ENCODE assay signal across 8 cellular contexts in the genomic region with DNA sequence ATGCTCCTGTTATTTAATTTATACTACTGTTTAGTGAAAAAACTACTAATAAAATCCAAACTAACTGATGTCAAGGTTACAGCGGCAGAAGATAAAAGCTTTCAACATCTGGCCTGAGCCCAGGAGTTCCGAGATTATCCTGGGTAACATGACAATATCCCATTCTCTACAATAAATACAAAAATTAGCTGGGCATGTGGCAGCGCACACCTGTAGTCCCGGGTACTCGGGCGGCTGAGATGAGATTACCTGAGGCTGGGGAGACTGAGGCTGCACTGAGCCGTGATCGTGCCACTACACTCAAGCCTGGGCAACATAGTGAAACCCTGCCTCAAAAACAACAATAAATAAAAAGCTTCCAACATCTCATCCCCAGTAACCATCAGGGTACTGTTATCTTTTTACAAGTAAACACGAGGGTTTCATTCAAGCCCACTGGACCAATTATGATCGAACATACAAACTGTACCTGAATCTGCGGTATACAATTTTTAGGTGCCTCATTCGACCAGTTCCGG. TPM values are rescaled to one million over a fixed set of nuclear protein-coding genes. Genes with fewer than 3 reads are reported as not detected.
A peak's percentile ranks its signal among the peaks of the same experiment; 100 is the strongest.
DNase-seq lines count a peak whose midpoint lies in the region; TF ChIP-seq lines count a peak whose summit lies in the region.

No MANE protein-coding gene starts in this region.

- TF ChIP-seq POLR2A in lower leg skin (IDR thresholded peaks at IDR 0.05) (no peak), transverse colon (IDR thresholded peaks at IDR 0.05) (no peak)

- H3K27me3 ChIP-seq in ascending aorta (no peaks in the 10 kb centered on the region), transverse colon (no peaks in the 10 kb centered on the region)

- peaks cover 46 to 52% of the 10 kb centered on the region in 2 donors for H3K36me3 ChIP-seq in ascending aorta
- H3K36me3 ChIP-seq in transverse colon = peaks cover 0 to 41% (median 19%) of the 10 kb centered on the region in 4 donors

- no peaks in the 10 kb centered on the region for H3K27me3 Mint-ChIP-seq in activated T-cell treated with anti-CD3 and anti-CD28 coated beads, Interleukin-2, amount 50 U/mL, for 24 hours

- peaks cover 69% of the 10 kb centered on the region for H3K36me3 Mint-ChIP-seq in activated T-cell treated with anti-CD3 and anti-CD28 coated beads, Interleukin-2, amount 50 U/mL, for 24 hours (ENCODE audit: low read depth)

- peak overlapping the region; percentile 100 for H3K27ac Mint-ChIP-seq in activated T-cell treated with anti-CD3 and anti-CD28 coated beads, Interleukin-2, amount 50 U/mL, for 24 hours

- in situ Hi-C loops in transverse colon (cut with MboI; ENCODE audit: low pct_ligation_motif_present in 1 of 4, low pct_unique_long_range_greater_than_20kb in 1 of 4, low sequenced_read_pairs in 3 of 4) (no loop called here), GM13977 (cut with MboI; ENCODE audit: low pct_unique_long_range_greater_than_20kb, low sequenced_read_pairs, unreplicated experiment) (no loop called here)

- H3K27ac ChIP-seq in ascending aorta (peak overlapping the region; percentile 94 to 99), transverse colon (peak overlapping the region; percentile 88 to 94 (median 92))

- H3K4me3 Mint-ChIP-seq in activated T-cell treated with anti-CD3 and anti-CD28 coated beads, Interleukin-2, amount 50 U/mL, for 24 hours = peak overlapping the region; percentile 100

- DNase-seq in activated T-cell treated with anti-CD3 and anti-CD28 coated beads, Interleukin-2, amount 50 U/mL, for 24 hours = no peak
- DNase-seq in activated T-cell treated with anti-CD3 and anti-CD28 coated beads, Interleukin-2, amount 50 U/mL, for 48 hours = no peak
- DNase-seq in ascending aorta (ENCODE audit: low spot score in 2 of 2) = no peak
- no peak for DNase-seq in lower leg skin (ENCODE audit: low spot score in 2 of 2)
- no peak for DNase-seq in transverse colon
- DNase-seq in GM13977 (ENCODE audit: low spot score) = no peak
- no peak for DNase-seq in cerebellar cortex (ENCODE audit: low spot score)
- no peak for DNase-seq in occipital lobe (lab: John Stamatoyannopoulos, UW)

- H3K9me3 ChIP-seq in ascending aorta = no peaks in the 10 kb centered on the region
- no peaks in the 10 kb centered on the region for H3K9me3 ChIP-seq in transverse colon

- peak overlapping the region; percentile 70 to 75 for H3K4me3 ChIP-seq in ascending aorta
- H3K4me3 ChIP-seq in lower leg skin (ENCODE audit: low read depth, poor library complexity, severe bottlenecking) = peak overlapping the region; percentile 93
- H3K4me3 ChIP-seq in transverse colon = peak overlapping the region; percentile 50 to 61 (median 55)

- WGBS in lower leg skin, 2 donors = 38 to 51% methylated on average over 13 of the region's 13 CpGs
- WGBS in transverse colon (ENCODE audit: low coverage in 1 of 2), 2 donors = 22 to 25% methylated on average over 7 to 13 of the region's 13 CpGs

- peaks cover 63% of the 10 kb centered on the region for H3K4me1 Mint-ChIP-seq in activated T-cell treated with anti-CD3 and anti-CD28 coated beads, Interleukin-2, amount 50 U/mL, for 24 hours (ENCODE audit: low read depth)

- intact Hi-C loops in ascending aorta (cut with DNase I) (loop anchor here (10.0 kb wide), 1 partner anchor 1071 kb away; a partner anchor contains a TSS), lower leg skin (cut with DNase I; ENCODE audit: low total_unique reads) (no loop called here), transverse colon (cut with DNase I; ENCODE audit: low total_unique reads) (no loop called here)

- H3K4me1 ChIP-seq in ascending aorta (peaks cover 4 to 15% of the 10 kb centered on the region in 2 donors), transverse colon (peaks cover 11 to 23% (median 13%) of the 10 kb centered on the region in 4 donors)

- no peak for TF ChIP-seq EP300 in transverse colon (IDR thresholded peaks at IDR 0.05; ENCODE audit: low read depth)

- TF ChIP-seq CTCF in ascending aorta (IDR thresholded peaks at IDR 0.05) (no peak), lower leg skin (IDR thresholded peaks at IDR 0.05) (no peak), transverse colon (IDR thresholded peaks at IDR 0.05) (no peak), GM13977 (IDR thresholded peaks at IDR 0.05; ENCODE audit: extremely low read depth, insufficient read depth, missing control alignments) (no peak)

- no peaks in the 10 kb centered on the region for H3K9me3 Mint-ChIP-seq in activated T-cell treated with anti-CD3 and anti-CD28 coated beads, Interleukin-2, amount 50 U/mL, for 24 hours

RNA-seq across cellular contexts. Expression of a gene that starts 1.3 kb away (rescaled TPM):
- total RNA-seq in ascending aorta = 22.1 TPM
- total RNA-seq in lower leg skin = 100 to 1,000 TPM; 202 to 750 (median 389) TPM
- 100 to 1,000 TPM in 2 of 4 donors, 10 to 100 TPM in 2; 15.1 to 157 (median 90.5) TPM for total RNA-seq in transverse colon
- 1,054 TPM for total RNA-seq in occipital lobe

RNA-seq across cellular contexts. Expression of a gene that starts 7.4 kb away (rescaled TPM):
- 8.2 TPM for total RNA-seq in ascending aorta
- total RNA-seq in lower leg skin = 1 to 10 TPM; 2.2 to 5.4 (median 3.6) TPM
- 1 to 10 TPM in 3 of 4 donors, under 1 TPM in 1; 0.60 to 4.4 (median 3.0) TPM for total RNA-seq in transverse colon
- total RNA-seq in occipital lobe = 1.6 TPM

RNA-seq across cellular contexts. Expression of a gene that starts 35.6 kb away (rescaled TPM):
- total RNA-seq in ascending aorta (90.3 TPM), lower leg skin (10 to 100 TPM; 44.8 to 60.0 (median 54.9) TPM), transverse colon (100 to 1,000 TPM in 3 of 4 donors, 10 to 100 TPM in 1; 79.3 to 262 (median 112) TPM), occipital lobe (74.1 TPM)
